In genomic region chr14:35386673-35387125, GRCh38 we compare ENCODE assay signal across 14 cellular contexts. TPM values are rescaled to one million over a fixed set of nuclear protein-coding genes. Genes with fewer than 3 reads are reported as not detected.
DNase-seq lines count a peak whose midpoint lies in the region; ATAC-seq and TF ChIP-seq lines count a peak whose summit lies in the region.
"Had no signal": no experiment of that assay in that cellular context is flagged by ENCODE, and none has a peak within 500 bp of the region (broad histone marks: within the 10 kb centered on the region; RNA-seq: fewer than 3 reads in every experiment).

No MANE protein-coding gene starts in this region.

- TF ChIP-seq CTCF in endodermal cell (conservative IDR thresholded peaks at IDR 0.05) (no peak), nephron (IDR thresholded peaks at IDR 0.05; ENCODE audit: unreplicated experiment in 3 of 3) (no peak), OCI-LY7 (conservative IDR thresholded peaks at IDR 0.05; ENCODE audit: low read length) (no peak)

- H3K9me3 ChIP-seq in endodermal cell (ENCODE audit: control insufficient read depth, low read length) (no peaks in the 10 kb centered on the region), OCI-LY7 (ENCODE audit: low read length) (no peaks in the 10 kb centered on the region)
- H3K9me3 ChIP-seq: BLaER1 had no signal

- no peak overlapping the region for H3K4me3 ChIP-seq in endodermal cell (ENCODE audit: low read length)
- no peak overlapping the region for H3K4me3 ChIP-seq in OCI-LY7 (ENCODE audit: low read depth, low read length, poor library complexity, severe bottlenecking)
- H3K4me3 ChIP-seq: BLaER1 had no signal

- no peaks in the 10 kb centered on the region for H3K79me2 ChIP-seq in OCI-LY7 (ENCODE audit: insufficient read depth, low read depth, low read length)

- POLR2A ChIA-PET in OCI-LY7 (lab: Charles Lee) = no interaction called here

- DNase-seq in D341Med (ENCODE audit: low spot score) (peak; percentile 82), NCI-H2196 treated with DMSO at 0.1 percent for 48 hours (lab: John Stamatoyannopoulos, UW; ENCODE audit: unreplicated experiment) (peak; percentile 86), endodermal cell (peak; percentile 62), OCI-LY7 (ENCODE audit: low spot score) (no peak)
- DNase-seq: activated CD4-positive, alpha-beta T cell treated with anti-CD3 and anti-CD28 coated beads, Interleukin-2, amount 50 U/mL, for 48 hours; immature natural killer cell; NCI-H1694 treated with DMSO at 0.1 percent for 48 hours; occipital lobe had no signal

- H3K27ac Mint-ChIP-seq in endodermal cell (peak overlapping the region; percentile 22), nephron (peak overlapping the region; percentile 97 to 99 (median 97))
- H3K27ac Mint-ChIP-seq: activated naive CD4-positive, alpha-beta T cell treated with anti-CD3 and anti-CD28 coated beads, Interleukin-2, amount 50 U/mL, for 24 hours had no signal

- no peak overlapping the region for H3K9ac ChIP-seq in endodermal cell (ENCODE audit: extremely low read depth, low read length, poor library complexity, severe bottlenecking)
- H3K9ac ChIP-seq: BLaER1 had no signal

- H3K27ac ChIP-seq in endodermal cell (ENCODE audit: low read depth, low read length) (peak overlapping the region; percentile 37), OCI-LY7 (ENCODE audit: low read depth, low read length, poor library complexity, severe bottlenecking) (no peak overlapping the region)

- H3K4me1 Mint-ChIP-seq in endodermal cell (peaks cover 14% of the 10 kb centered on the region), nephron (peaks cover 39% of the 10 kb centered on the region)
- H3K4me1 Mint-ChIP-seq: activated naive CD4-positive, alpha-beta T cell treated with anti-CD3 and anti-CD28 coated beads, Interleukin-2, amount 50 U/mL, for 24 hours; immature natural killer cell had no signal

- no peak overlapping the region for H2AFZ ChIP-seq in OCI-LY7 (ENCODE audit: low read length)

- no TSS peak for BruUV-seq in OCI-LY7 (replicated peaks; lab: Mats Ljungman, UMichigan)

- H4K20me1 ChIP-seq in OCI-LY7 (ENCODE audit: insufficient read depth, low read length) = no peaks in the 10 kb centered on the region
- H4K20me1 ChIP-seq: BLaER1 had no signal

- no peaks in the 10 kb centered on the region for H3K27me3 Mint-ChIP-seq in endodermal cell (ENCODE audit: insufficient read depth)
- peaks cover 4% of the 10 kb centered on the region for H3K27me3 Mint-ChIP-seq in nephron (ENCODE audit: low read depth)
- H3K27me3 Mint-ChIP-seq: activated naive CD4-positive, alpha-beta T cell treated with anti-CD3 and anti-CD28 coated beads, Interleukin-2, amount 50 U/mL, for 24 hours had no signal

- H3K27me3 ChIP-seq in endodermal cell (ENCODE audit: control insufficient read depth, insufficient read depth, low read length, poor library complexity, severe bottlenecking) = no peaks in the 10 kb centered on the region
- H3K27me3 ChIP-seq: BLaER1 had no signal

- H3K4me2 ChIP-seq in OCI-LY7 (ENCODE audit: low read length) = no peak overlapping the region

- H3K36me3 Mint-ChIP-seq in endodermal cell (ENCODE audit: low read depth) = no peaks in the 10 kb centered on the region
- no peaks in the 10 kb centered on the region for H3K36me3 Mint-ChIP-seq in nephron (ENCODE audit: low read depth)
- H3K36me3 Mint-ChIP-seq: activated naive CD4-positive, alpha-beta T cell treated with anti-CD3 and anti-CD28 coated beads, Interleukin-2, amount 50 U/mL, for 24 hours; immature natural killer cell had no signal

- intact Hi-C loops in OCI-LY7 (cut with micrococcal nuclease; ENCODE audit: unreplicated experiment) = no loop called here

- H3K4me3 Mint-ChIP-seq in endodermal cell (no peak overlapping the region), nephron (no peak overlapping the region)
- H3K4me3 Mint-ChIP-seq: activated naive CD4-positive, alpha-beta T cell treated with anti-CD3 and anti-CD28 coated beads, Interleukin-2, amount 50 U/mL, for 24 hours; immature natural killer cell had no signal

- H3K9me2 ChIP-seq in OCI-LY7 (ENCODE audit: insufficient read depth, low read length) = no peaks in the 10 kb centered on the region

- WGBS in endodermal cell (ENCODE audit: insufficient coverage in 1 of 2, insufficient read length in 1 of 2), 2 experiments = 85 to 87% methylated on average over 12 of the region's 12 CpGs

- H3K4me1 ChIP-seq in endodermal cell (ENCODE audit: control insufficient read depth, insufficient read depth, low read length) = peaks cover 6% of the 10 kb centered on the region
- H3K4me1 ChIP-seq in OCI-LY7 (ENCODE audit: insufficient read depth, low read length, poor library complexity, severe bottlenecking) = no peaks in the 10 kb centered on the region

- CTCF ChIA-PET in OCI-LY7 (lab: Charles Lee; ENCODE audit: unreplicated experiment) = no interaction called here

- no peak for ATAC-seq in GM19463 (IDR thresholded peaks at IDR 0.05; ENCODE audit: unreplicated experiment)
- no peak for ATAC-seq in HG03039 (IDR thresholded peaks at IDR 0.05; ENCODE audit: unreplicated experiment)
- ATAC-seq in HG02970 (IDR thresholded peaks at IDR 0.05; ENCODE audit: low FRiP score, unreplicated experiment) = no peak

- no peaks in the 10 kb centered on the region for H3K36me3 ChIP-seq in endodermal cell (ENCODE audit: control insufficient read depth, insufficient read depth, low read length)
- H3K36me3 ChIP-seq in OCI-LY7 (ENCODE audit: insufficient read depth, low read length) = no peaks in the 10 kb centered on the region
- H3K36me3 ChIP-seq: BLaER1 had no signal

- H3K9me3 Mint-ChIP-seq in endodermal cell (no peaks in the 10 kb centered on the region), nephron (no peaks in the 10 kb centered on the region)
- H3K9me3 Mint-ChIP-seq: activated naive CD4-positive, alpha-beta T cell treated with anti-CD3 and anti-CD28 coated beads, Interleukin-2, amount 50 U/mL, for 24 hours; immature natural killer cell had no signal

RNA-seq across cellular contexts. Expression of gene NFKBIA, which starts 17.9 kb away (rescaled TPM):
- total RNA-seq in endodermal cell (100 to 1,000 TPM; 148 to 188 TPM), OCI-LY7 (2022) (37.0 and 43.6 TPM in 2 replicates)
- polyA plus RNA-seq in endodermal cell (2013, experiment 1 of 2) = 64.2 TPM
- polyA plus RNA-seq in endodermal cell (2013, experiment 2 of 2) = 72.6 TPM
- total RNA-seq in OCI-LY7 (2014; rRNA removed; shearing (Covaris generic)) = 100 and 109 TPM in 2 replicates
